11 cellular contexts compared by ENCODE assay signal in the genomic region with DNA sequence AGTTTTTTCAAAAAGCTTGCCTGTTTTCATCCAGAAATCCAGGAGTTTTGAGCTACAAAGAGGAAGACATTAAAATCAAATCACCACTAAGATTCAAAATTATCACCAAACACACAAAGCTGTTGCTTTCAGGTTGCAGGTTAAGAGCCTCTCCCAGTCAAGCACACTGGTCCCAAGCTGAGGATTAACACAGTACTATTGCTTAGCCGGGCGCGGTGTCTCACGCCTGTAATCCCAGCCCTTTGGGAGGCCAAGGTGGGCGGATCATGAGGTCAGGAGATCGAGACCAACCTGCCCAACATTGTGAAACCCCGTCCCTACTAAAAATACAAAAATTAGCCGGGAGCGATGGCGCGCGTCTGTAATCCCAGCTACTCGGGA.
A peak's percentile ranks its signal among the peaks of the same experiment; 100 is the strongest.
DNase-seq lines count a peak whose midpoint lies in the region; ATAC-seq lines count a peak whose summit lies in the region.
"Had no signal": no experiment of that assay in that cellular context is flagged by ENCODE, and none has a peak within 500 bp of the region (broad histone marks: within the 10 kb centered on the region; RNA-seq: fewer than 3 reads in every experiment).

No MANE protein-coding gene starts in this region.

- H3K79me1 ChIP-seq in mesenchymal stem cell (replicated peaks; ENCODE audit: low read length, poor library complexity, severe bottlenecking), result no peaks in the 10 kb centered on the region

- H3K36me3 Mint-ChIP-seq in immature natural killer cell, result no peaks in the 10 kb centered on the region

- DNase-seq in immature natural killer cell (no peak), Kasumi-1 (lab: John Stamatoyannopoulos, UW) (no peak), MV-4-11 (lab: John Stamatoyannopoulos, UW) (no peak), mesenchymal stem cell (no peak)
- DNase-seq: NCI-H1417 treated with DMSO at 0.1 percent for 48 hours had no signal

- H2BK120ac ChIP-seq in mesenchymal stem cell (ENCODE audit: low read depth, low read length), result no peak overlapping the region

- no peak overlapping the region for H4K8ac ChIP-seq in mesenchymal stem cell (ENCODE audit: low read length)

- H3K4me3 ChIP-seq in HUES6 (ENCODE audit: low read depth, low read length), result peak overlapping the region; percentile 81; the same call in 1 of the 2 replicates
- H3K4me3 ChIP-seq in mesenchymal stem cell (ENCODE audit: insufficient read depth in 1 of 2, low read depth in 1 of 2, low read length in 2 of 2), result peak overlapping the region in 1 of 2 experiments; percentile 84

- H2AK5ac ChIP-seq in mesenchymal stem cell (ENCODE audit: low read length, severe bottlenecking), result no peak overlapping the region

- H3K27ac ChIP-seq in HUES6 (ENCODE audit: low read depth, low read length), result no peak overlapping the region
- no peak overlapping the region for H3K27ac ChIP-seq in mesenchymal stem cell (ENCODE audit: low read length, poor library complexity, severe bottlenecking)
- H3K27ac ChIP-seq: brain microvascular endothelial cell had no signal

- no peak overlapping the region for H2BK15ac ChIP-seq in mesenchymal stem cell (ENCODE audit: low read depth, poor library complexity, severe bottlenecking)

- H3K4me1 Mint-ChIP-seq in immature natural killer cell, result peaks cover 2 to 7% of the 10 kb centered on the region in 2 donors

- H3K4me1 ChIP-seq in HUES6 (ENCODE audit: control insufficient read depth, insufficient read depth, low read length) (peaks cover 7% of the 10 kb centered on the region), mesenchymal stem cell (ENCODE audit: control insufficient read depth, insufficient read depth, low read depth, low read length) (peaks cover 5% of the 10 kb centered on the region)

- H3K4me3 Mint-ChIP-seq in immature natural killer cell, result peak overlapping the region in 3 of 5 donors; percentile 50 to 71 (median 54)

- no peak overlapping the region for H3K14ac ChIP-seq in mesenchymal stem cell (ENCODE audit: low read length in 2 of 2)

- H3K9me3 ChIP-seq in HUES6 (ENCODE audit: control insufficient read depth, insufficient read depth, low read depth, low read length) (no peaks in the 10 kb centered on the region), mesenchymal stem cell (ENCODE audit: control insufficient read depth, low read length) (no peaks in the 10 kb centered on the region)

- H3K9ac ChIP-seq in HUES6 (ENCODE audit: low read length) (no peak overlapping the region), mesenchymal stem cell (ENCODE audit: low read length) (no peak overlapping the region)

- no peak overlapping the region for H4K91ac ChIP-seq in mesenchymal stem cell (ENCODE audit: low read length)

- no peaks in the 10 kb centered on the region for H3K36me3 ChIP-seq in HUES6 (ENCODE audit: control insufficient read depth, insufficient read depth, low read length)
- H3K36me3 ChIP-seq in mesenchymal stem cell (ENCODE audit: control insufficient read depth in 1 of 2, insufficient read depth in 2 of 2, low read depth in 1 of 2, low read length in 2 of 2), result no peaks in the 10 kb centered on the region
- H3K36me3 ChIP-seq: brain microvascular endothelial cell had no signal

- no peak overlapping the region for H2BK5ac ChIP-seq in mesenchymal stem cell (ENCODE audit: low read depth, low read length, poor library complexity, severe bottlenecking)

- no peak overlapping the region for H2BK12ac ChIP-seq in mesenchymal stem cell (ENCODE audit: low read length in 2 of 2)

- H3K18ac ChIP-seq in mesenchymal stem cell (ENCODE audit: low read depth in 1 of 2, low read length in 2 of 2), result no peak overlapping the region

- no peak overlapping the region for H3K4me2 ChIP-seq in mesenchymal stem cell (ENCODE audit: low read length, poor library complexity, severe bottlenecking)

- H2AFZ ChIP-seq in mesenchymal stem cell (ENCODE audit: low read depth, low read length), result no peak overlapping the region

- H3K23ac ChIP-seq in mesenchymal stem cell (ENCODE audit: low read length in 2 of 2), result no peak overlapping the region

- H3K27me3 Mint-ChIP-seq in immature natural killer cell (ENCODE audit: low read depth in 3 of 3), result peaks cover 0 to 6% (median 2%) of the 10 kb centered on the region in 3 donors

- H3K27ac Mint-ChIP-seq in immature natural killer cell, result no peak overlapping the region
- H3K27ac Mint-ChIP-seq: activated CD8-positive, alpha-beta T cell treated with anti-CD3 and anti-CD28 coated beads, Interleukin-2, amount 10 ng/mL, durations not matched to agents 7 days and 5 days had no signal

- H3K9me3 Mint-ChIP-seq in immature natural killer cell, result peaks cover 1 to 26% (median 16%) of the 10 kb centered on the region in 6 donors

- no peak overlapping the region for H3K4ac ChIP-seq in mesenchymal stem cell (ENCODE audit: low read depth in 1 of 2, low read length in 2 of 2)

- WGBS in mesenchymal stem cell, result 78% methylated on average over 12 of the region's 13 CpGs

- ATAC-seq in GM18502 (IDR thresholded peaks at IDR 0.05; ENCODE audit: poor library complexity, unreplicated experiment), result peak; percentile 20
- ATAC-seq in GM21723 (IDR thresholded peaks at IDR 0.05; ENCODE audit: unreplicated experiment), result peak; percentile 11
- ATAC-seq in GM21717 (IDR thresholded peaks at IDR 0.05; ENCODE audit: unreplicated experiment), result no peak

- peaks cover 36% of the 10 kb centered on the region for H3K27me3 ChIP-seq in HUES6 (ENCODE audit: control insufficient read depth, insufficient read depth, low read length)
- peaks cover 18 to 31% of the 10 kb centered on the region in 2 experiments for H3K27me3 ChIP-seq in mesenchymal stem cell (ENCODE audit: control insufficient read depth in 1 of 2, insufficient read depth in 1 of 2, low read length in 2 of 2)
- H3K27me3 ChIP-seq: brain microvascular endothelial cell had no signal
